ENCODE assay signal across 8 cellular contexts in the genomic region with DNA sequence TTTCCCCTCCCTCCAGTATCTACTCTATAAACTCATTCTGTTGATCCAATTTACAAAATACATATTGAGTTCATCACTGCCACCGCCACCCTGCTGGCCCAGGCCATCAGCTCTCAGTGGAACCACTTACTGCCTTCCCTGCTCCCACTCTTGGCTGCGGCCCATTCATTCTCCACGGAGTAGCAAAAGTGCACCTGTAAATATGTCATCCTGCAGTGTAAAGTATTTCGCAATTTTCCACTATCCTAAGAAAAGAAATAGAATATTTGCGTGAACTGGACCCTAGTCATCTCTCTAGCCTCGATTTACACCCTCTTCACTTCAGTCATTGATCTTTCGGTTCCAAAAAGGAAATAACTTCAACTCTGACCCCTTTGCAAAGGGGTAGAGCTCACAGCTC.
"Had no signal": no experiment of that assay in that cellular context is flagged by ENCODE, and none has a peak within 500 bp of the region (broad histone marks: within the 10 kb centered on the region; RNA-seq: fewer than 3 reads in every experiment).

No MANE protein-coding gene starts in this region.

- H3K4me3 ChIP-seq: GM12878 had no signal

- ATAC-seq: GM12878 had no signal

- FAIRE-seq: G401.6, GM12878, GM12891, GM12892, GM18507, GM19239 had no signal

- DNase-seq: GDM1, GF-D8 had no signal
